Comparison of ENCODE assay signal across 1 cellular context in genomic region chr16:4678596-4678995, GRCh38.
TF ChIP-seq lines count a peak whose summit lies in the region.

No MANE protein-coding gene starts in this region.

TF ChIP-seq in HepG2, 621 proteins besides CTCF, POLR2A, EP300 and RAD21:
- no peak for TF ChIP-seq TOE1 (CRISPR knock-in tag; IDR thresholded peaks at IDR 0.05)
- no peak for TF ChIP-seq TBX2 (CRISPR knock-in tag; IDR thresholded peaks at IDR 0.05; ENCODE audit: borderline replicate concordance)
- no peak for TF ChIP-seq RXRA (CRISPR knock-in tag; IDR thresholded peaks at IDR 0.05)
- TF ChIP-seq NR0B2 (CRISPR knock-in tag; IDR thresholded peaks at IDR 0.05): no peak
- no peak for TF ChIP-seq PAXIP1 (CRISPR knock-in tag; conservative IDR thresholded peaks at IDR 0.05)
- no peak for TF ChIP-seq ZIK1 (CRISPR knock-in tag; IDR thresholded peaks at IDR 0.05; ENCODE audit: borderline replicate concordance, low read depth)
- no peak for TF ChIP-seq ZNF329 (CRISPR knock-in tag; IDR thresholded peaks at IDR 0.05; ENCODE audit: low read depth)
- no peak for TF ChIP-seq FOXC1 (CRISPR knock-in tag; IDR thresholded peaks at IDR 0.05; ENCODE audit: borderline replicate concordance)
- TF ChIP-seq PREB (CRISPR knock-in tag; IDR thresholded peaks at IDR 0.05): no peak
- no peak for TF ChIP-seq ZNF484 (CRISPR knock-in tag; IDR thresholded peaks at IDR 0.05; ENCODE audit: borderline replicate concordance, low read depth)
- TF ChIP-seq ZNF597 (CRISPR knock-in tag; IDR thresholded peaks at IDR 0.05): no peak
- no peak for TF ChIP-seq MAFF (IDR thresholded peaks at IDR 0.05; ENCODE audit: low read depth, low read length)
- TF ChIP-seq KDM5A (IDR thresholded peaks at IDR 0.05; ENCODE audit: borderline replicate concordance, low read length): no peak
- no peak for TF ChIP-seq SIN3B (IDR thresholded peaks at IDR 0.05; ENCODE audit: low read length)
